In genomic region chr12:131611416-131612091, GRCh38 we compare ENCODE assay signal across 1 cellular context.
TF ChIP-seq lines count a peak whose summit lies in the region.

No MANE protein-coding gene starts in this region.

TF ChIP-seq in WTC11, 78 proteins besides CTCF, POLR2A, EP300 and RAD21 (continued from another document):
- TF ChIP-seq, protein P1, sequence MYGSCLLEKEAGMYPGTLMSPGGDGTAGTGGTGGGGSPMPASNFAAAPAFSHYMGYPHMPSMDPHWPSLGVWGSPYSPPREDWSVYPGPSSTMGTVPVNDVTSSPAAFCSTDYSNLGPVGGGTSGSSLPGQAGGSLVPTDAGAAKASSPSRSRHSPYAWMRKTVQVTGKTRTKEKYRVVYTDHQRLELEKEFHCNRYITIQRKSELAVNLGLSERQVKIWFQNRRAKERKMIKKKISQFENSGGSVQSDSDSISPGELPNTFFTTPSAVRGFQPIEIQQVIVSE (CRISPR knock-in tag; IDR thresholded peaks at IDR 0.05; ENCODE audit: borderline replicate concordance) = no peak
- TF ChIP-seq, protein P2, sequence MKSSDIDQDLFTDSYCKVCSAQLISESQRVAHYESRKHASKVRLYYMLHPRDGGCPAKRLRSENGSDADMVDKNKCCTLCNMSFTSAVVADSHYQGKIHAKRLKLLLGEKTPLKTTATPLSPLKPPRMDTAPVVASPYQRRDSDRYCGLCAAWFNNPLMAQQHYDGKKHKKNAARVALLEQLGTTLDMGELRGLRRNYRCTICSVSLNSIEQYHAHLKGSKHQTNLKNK (CRISPR knock-in tag; IDR thresholded peaks at IDR 0.05) = no peak
- TF ChIP-seq ATF2 (CRISPR knock-in tag; IDR thresholded peaks at IDR 0.05; ENCODE audit: borderline replicate concordance, low read depth) = no peak
- no peak for TF ChIP-seq ZNF232 (CRISPR knock-in tag; IDR thresholded peaks at IDR 0.05)
